In genomic region chr6:144155529-144155928, GRCh38 we compare ENCODE assay signal across 11 cellular contexts. TPM values are rescaled to one million over a fixed set of nuclear protein-coding genes. Genes with fewer than 3 reads are reported as not detected.
A peak's percentile ranks its signal among the peaks of the same experiment; 100 is the strongest.
DNase-seq lines count a peak whose midpoint lies in the region; ATAC-seq, FAIRE-seq and TF ChIP-seq lines count a peak whose summit lies in the region.
"Had no signal": no experiment of that assay in that cellular context is flagged by ENCODE, and none has a peak within 500 bp of the region (broad histone marks: within the 10 kb centered on the region; RNA-seq: fewer than 3 reads in every experiment).

No MANE protein-coding gene starts in this region.

- H3K4me1 ChIP-seq in osteoblast (ENCODE audit: insufficient read depth, low read length) = peaks cover 26% of the 10 kb centered on the region
- H3K4me1 ChIP-seq in HepG2 (ENCODE audit: insufficient read depth, low read length) = peaks cover 9% of the 10 kb centered on the region

- no peaks in the 10 kb centered on the region for H4K20me1 ChIP-seq in osteoblast (ENCODE audit: insufficient read depth, low read length)
- H4K20me1 ChIP-seq in HepG2 (ENCODE audit: insufficient read depth, low read length) = no peaks in the 10 kb centered on the region

- no peak overlapping the region for H3K27ac ChIP-seq in osteoblast (ENCODE audit: low read depth, low read length)
- no peak overlapping the region for H3K27ac ChIP-seq in HepG2 (ENCODE audit: extremely low read length, insufficient read depth, low read length)
- H3K27ac ChIP-seq: tibial nerve had no signal

- peaks cover 24 to 42% of the 10 kb centered on the region in 2 donors for H3K36me3 Mint-ChIP-seq in activated T-cell treated with anti-CD3 and anti-CD28 coated beads, Interleukin-2, amount 50 U/mL, for 72 hours (ENCODE audit: insufficient read depth in 2 of 2)

- no peak for TF ChIP-seq POLR2A in HepG2 (IDR thresholded peaks at IDR 0.05; ENCODE audit: insufficient read depth in 1 of 2, low read depth in 2 of 2, low read length in 2 of 2)

- no peak for FAIRE-seq in HepG2 (lab: Jason Lieb, UNC)

- no peaks in the 10 kb centered on the region for H3K9me3 Mint-ChIP-seq in activated T-cell treated with anti-CD3 and anti-CD28 coated beads, Interleukin-2, amount 50 U/mL, for 72 hours

- CTCF ChIA-PET in HepG2 (lab: Yijun Ruan, JAX; ENCODE audit: low intra/inter-chr PET ratio, low total read pairs) = no interaction called here

- TF ChIP-seq RAD21 in HepG2 (CRISPR knock-in tag; IDR thresholded peaks at IDR 0.05) = no peak

- H3K4me2 ChIP-seq in osteoblast (ENCODE audit: insufficient read depth, low read length) = no peak overlapping the region
- no peak overlapping the region for H3K4me2 ChIP-seq in HepG2 (ENCODE audit: low read depth, low read length)

- H2AFZ ChIP-seq in osteoblast (ENCODE audit: low read length) (no peak overlapping the region), HepG2 (ENCODE audit: low read length) (no peak overlapping the region)

- in situ Hi-C loops in HepG2 (cut with HindIII; ENCODE audit: extremely low pct_ligation_motif_present, low pct_unique_long_range_greater_than_20kb) = no loop called here

- H3K27ac Mint-ChIP-seq in activated T-cell treated with anti-CD3 and anti-CD28 coated beads, Interleukin-2, amount 50 U/mL, for 72 hours = peak overlapping the region; percentile 67

- POLR2A ChIA-PET in HepG2 (lab: Yijun Ruan, JAX) = no interaction called here

- H3K9me3 ChIP-seq in osteoblast (ENCODE audit: low read depth, low read length) = no peaks in the 10 kb centered on the region
- no peaks in the 10 kb centered on the region for H3K9me3 ChIP-seq in HepG2 (ENCODE audit: low read length)
- H3K9me3 ChIP-seq: tibial nerve had no signal

- no peak overlapping the region for H3K9ac ChIP-seq in HepG2 (ENCODE audit: insufficient read depth, low read depth, low read length)

- TF ChIP-seq EP300 in HepG2 (IDR thresholded peaks at IDR 0.05; ENCODE audit: low read depth in 2 of 2, low read length in 2 of 2) = no peak
- TF ChIP-seq EP300 in HepG2 (CRISPR knock-in tag; IDR thresholded peaks at IDR 0.05; ENCODE audit: borderline replicate concordance) = no peak

- ATAC-seq in activated T-cell treated with anti-CD3 and anti-CD28 coated beads, Interleukin-2, amount 50 U/mL, for 72 hours (replicated peaks in 1 of 2) = peak in 1 of 2 donors; percentile 23
- ATAC-seq in GM21825 (IDR thresholded peaks at IDR 0.05; ENCODE audit: unreplicated experiment) (peak; percentile 55), HG03439 (IDR thresholded peaks at IDR 0.05; ENCODE audit: unreplicated experiment) (peak; percentile 36), HepG2 (no peak)

- peaks cover 10% of the 10 kb centered on the region for H3K27me3 ChIP-seq in osteoblast (ENCODE audit: insufficient read depth, low read length)
- peaks cover 2 to 26% of the 10 kb centered on the region in 2 experiments; a peak in 4 of 5 replicates for H3K27me3 ChIP-seq in HepG2 (ENCODE audit: control insufficient read depth in 1 of 2, insufficient read depth in 2 of 2, low read length in 2 of 2)
- H3K27me3 ChIP-seq: tibial nerve had no signal

- H3K4me1 Mint-ChIP-seq in activated T-cell treated with anti-CD3 and anti-CD28 coated beads, Interleukin-2, amount 50 U/mL, for 72 hours (ENCODE audit: low read depth) = peaks cover 61% of the 10 kb centered on the region

- H3K4me3 ChIP-seq in osteoblast (ENCODE audit: insufficient read depth, low read length) (no peak overlapping the region), HepG2 (replicated peaks in 1 of 3; ENCODE audit: insufficient read depth in 1 of 3, low read depth in 2 of 3, low read length in 3 of 3) (no peak overlapping the region)
- H3K4me3 ChIP-seq: tibial nerve had no signal

- no peaks in the 10 kb centered on the region for H3K27me3 Mint-ChIP-seq in activated T-cell treated with anti-CD3 and anti-CD28 coated beads, Interleukin-2, amount 50 U/mL, for 72 hours (ENCODE audit: low read depth)

- H3K4me3 Mint-ChIP-seq in activated T-cell treated with anti-CD3 and anti-CD28 coated beads, Interleukin-2, amount 50 U/mL, for 72 hours = peak overlapping the region in 1 of 2 donors; percentile 50

- no peak for DNase-seq in activated T-cell treated with anti-CD3 and anti-CD28 coated beads, Interleukin-2, amount 50 U/mL, for 72 hours
- no peak for DNase-seq in activated T-cell treated with anti-CD3 and anti-CD28 coated beads, Interleukin-2, amount 50 U/mL, for 48 hours
- DNase-seq in osteoblast (ENCODE audit: insufficient read length, low spot score, missing footprints) = no peak
- DNase-seq in H4 (ENCODE audit: low spot score) = no peak
- no peak for DNase-seq in HepG2 (ENCODE audit: low spot score)
- DNase-seq in NCI-H2227 (lab: John Stamatoyannopoulos, UW; ENCODE audit: unreplicated experiment) = no peak
- DNase-seq: GF-D8, NCI-H446 treated with DMSO at 0.1 percent for 48 hours had no signal

- intact Hi-C loops in HepG2 (cut with micrococcal nuclease; ENCODE audit: unreplicated experiment) = no loop called here

- H3K36me3 ChIP-seq in osteoblast (ENCODE audit: insufficient read depth, low read length) = no peaks in the 10 kb centered on the region
- no peaks in the 10 kb centered on the region for H3K36me3 ChIP-seq in HepG2 (replicated peaks in 1 of 2; ENCODE audit: control insufficient read depth in 1 of 2, insufficient read depth in 2 of 2, low read length in 2 of 2)
- H3K36me3 ChIP-seq: tibial nerve had no signal

- no peaks in the 10 kb centered on the region for H3K79me2 ChIP-seq in osteoblast (ENCODE audit: insufficient read depth, low read length)
- no peaks in the 10 kb centered on the region for H3K79me2 ChIP-seq in HepG2 (ENCODE audit: insufficient read depth, low read length)

- WGBS in HepG2 (ENCODE audit: low lambda C conversion rate) = 25% methylated on average over 2 of the region's 2 CpGs

- no peak for TF ChIP-seq CTCF in osteoblast (IDR thresholded peaks at IDR 0.05; ENCODE audit: extremely low read depth, low read depth, low read length)
- TF ChIP-seq CTCF in HepG2 (CRISPR knock-in tag; IDR thresholded peaks at IDR 0.05) = no peak

- no TSS peak for BruUV-seq in HepG2 (replicated peaks; lab: Mats Ljungman, UMichigan)

TF ChIP-seq in HepG2, 621 proteins besides CTCF, POLR2A, EP300 and RAD21 (continues in another document):
- no peak for TF ChIP-seq ESRRA (CRISPR knock-in tag; IDR thresholded peaks at IDR 0.05; ENCODE audit: low read depth)
- TF ChIP-seq, protein P1, sequence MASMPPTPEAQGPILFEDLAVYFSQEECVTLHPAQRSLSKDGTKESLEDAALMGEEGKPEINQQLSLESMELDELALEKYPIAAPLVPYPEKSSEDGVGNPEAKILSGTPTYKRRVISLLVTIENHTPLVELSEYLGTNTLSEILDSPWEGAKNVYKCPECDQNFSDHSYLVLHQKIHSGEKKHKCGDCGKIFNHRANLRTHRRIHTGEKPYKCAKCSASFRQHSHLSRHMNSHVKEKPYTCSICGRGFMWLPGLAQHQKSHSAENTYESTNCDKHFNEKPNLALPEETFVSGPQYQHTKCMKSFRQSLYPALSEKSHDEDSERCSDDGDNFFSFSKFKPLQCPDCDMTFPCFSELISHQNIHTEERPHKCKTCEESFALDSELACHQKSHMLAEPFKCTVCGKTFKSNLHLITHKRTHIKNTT (CRISPR knock-in tag; IDR thresholded peaks at IDR 0.05) = no peak
- TF ChIP-seq, protein P2, sequence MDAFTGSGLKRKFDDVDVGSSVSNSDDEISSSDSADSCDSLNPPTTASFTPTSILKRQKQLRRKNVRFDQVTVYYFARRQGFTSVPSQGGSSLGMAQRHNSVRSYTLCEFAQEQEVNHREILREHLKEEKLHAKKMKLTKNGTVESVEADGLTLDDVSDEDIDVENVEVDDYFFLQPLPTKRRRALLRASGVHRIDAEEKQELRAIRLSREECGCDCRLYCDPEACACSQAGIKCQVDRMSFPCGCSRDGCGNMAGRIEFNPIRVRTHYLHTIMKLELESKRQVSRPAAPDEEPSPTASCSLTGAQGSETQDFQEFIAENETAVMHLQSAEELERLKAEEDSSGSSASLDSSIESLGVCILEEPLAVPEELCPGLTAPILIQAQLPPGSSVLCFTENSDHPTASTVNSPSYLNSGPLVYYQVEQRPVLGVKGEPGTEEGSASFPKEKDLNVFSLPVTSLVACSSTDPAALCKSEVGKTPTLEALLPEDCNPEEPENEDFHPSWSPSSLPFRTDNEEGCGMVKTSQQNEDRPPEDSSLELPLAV (CRISPR knock-in tag; conservative IDR thresholded peaks at IDR 0.05; ENCODE audit: low read depth) = no peak
- no peak for TF ChIP-seq ZMYM4 (CRISPR knock-in tag; IDR thresholded peaks at IDR 0.05)
- TF ChIP-seq ZNF251 (CRISPR knock-in tag; IDR thresholded peaks at IDR 0.05) = no peak
- no peak for TF ChIP-seq MTF2 (CRISPR knock-in tag; IDR thresholded peaks at IDR 0.05; ENCODE audit: borderline replicate concordance)
- no peak for TF ChIP-seq ZNF333 (CRISPR knock-in tag; IDR thresholded peaks at IDR 0.05; ENCODE audit: borderline replicate concordance)
- TF ChIP-seq MAFF (IDR thresholded peaks at IDR 0.05; ENCODE audit: low read depth, low read length) = no peak

RNA-seq across cellular contexts. Expression of gene STX11, which starts 5.2 kb away (rescaled TPM):
- 10 to 100 TPM; 34.0 to 36.0 TPM for total RNA-seq in activated T-cell treated with anti-CD3 and anti-CD28 coated beads, Interleukin-2, amount 50 U/mL, for 72 hours
- total RNA-seq in osteoblast (0.29 and 0.36 TPM in 2 replicates), HepG2 (2016; rRNA removed; fragmentation: Illumina TruSeq; extraction: Trizol) (not detected in 2 replicates)
- total RNA-seq in H4 (2014; rRNA removed; shearing (Covaris generic)) = not detected in 2 replicates
- total RNA-seq in HepG2 (2016; cell fraction: cytosol; rRNA removed; fragmentation: Illumina TruSeq; extraction: Trizol; ENCODE audit: low read depth) = not detected in 2 replicates
- not detected in 2 replicates for total RNA-seq in HepG2 (2016; cell fraction: insoluble cytoplasmic fraction; rRNA removed; fragmentation: Illumina TruSeq; extraction: Trizol)
- not detected in 2 replicates for total RNA-seq in HepG2 (2016; cell fraction: membrane; rRNA removed; fragmentation: Illumina TruSeq; extraction: Trizol)
- not detected in 2 replicates for total RNA-seq in HepG2 (2016; cell fraction: nucleus; rRNA removed; fragmentation: Illumina TruSeq; extraction: Trizol)
- 0.03 and 0.07 TPM in 2 replicates for polyA plus RNA-seq in HepG2 (2011; rRNA removed)
- 0.04 TPM in 2 replicates for polyA plus RNA-seq in HepG2 (2011; cell fraction: cytosol; rRNA removed)
- polyA plus RNA-seq in HepG2 (2011; cell fraction: nucleus; rRNA removed) = 0.13 TPM in 1 of 2 replicates, not detected in the other
- 0.07 TPM in 1 of 2 replicates, not detected in the other for polyA plus RNA-seq in HepG2 (2012)
- not detected in 2 replicates for polyA plus RNA-seq in HepG2 (2016; cell fraction: cytosol; fragmentation: Illumina TruSeq; extraction: Trizol; ENCODE audit: low read depth)
- not detected in 2 replicates for polyA plus RNA-seq in HepG2 (2016; cell fraction: insoluble cytoplasmic fraction; fragmentation: Illumina TruSeq; extraction: Trizol; ENCODE audit: low read depth)
- polyA plus RNA-seq in HepG2 (2016; cell fraction: membrane; fragmentation: Illumina TruSeq; extraction: Trizol; ENCODE audit: low read depth) = not detected in 2 replicates
- polyA plus RNA-seq in HepG2 (2016; cell fraction: nucleus; fragmentation: Illumina TruSeq; extraction: Trizol; ENCODE audit: insufficient read depth, low read depth) = not detected in 2 replicates
- polyA minus RNA-seq in HepG2 (2011; rRNA and poly(A)+ RNA removed; ENCODE audit: low replicate concordance) = 1.4 TPM in 1 of 2 replicates, not detected in the other
- polyA minus RNA-seq in HepG2 (2011; cell fraction: cytosol; rRNA and poly(A)+ RNA removed) = 0.44 TPM in 1 of 2 replicates, not detected in the other
- not detected in 2 replicates for polyA minus RNA-seq in HepG2 (2011; cell fraction: nucleus; rRNA and poly(A)+ RNA removed)

Comparison
In these comparisons a context has a peak if more than half of its experiments do, and no peak if none do; other contexts are left out.
1. RNA of gene STX11, which starts 5.2 kb away (total RNA-seq): 34.0 to 36.0 TPM in activated T-cell treated with anti-CD3 and anti-CD28 coated beads, Interleukin-2, amount 50 U/mL, for 72 hours; 0.29 to 0.36 TPM in osteoblast, not detected in HepG2 and not detected in H4; every median in the first group is over 10 times any median in the second.